15 cellular contexts compared by ENCODE assay signal in genomic region chr5:168342985-168343384, GRCh38. TPM values are rescaled to one million over a fixed set of nuclear protein-coding genes. Genes with fewer than 3 reads are reported as not detected.
DNase-seq lines count a peak whose midpoint lies in the region; ATAC-seq and TF ChIP-seq lines count a peak whose summit lies in the region.
"Had no signal": no experiment of that assay in that cellular context is flagged by ENCODE, and none has a peak within 500 bp of the region (broad histone marks: within the 10 kb centered on the region; RNA-seq: fewer than 3 reads in every experiment).

No MANE protein-coding gene starts in this region.

- TF ChIP-seq CTCF in HCT116 (IDR thresholded peaks at IDR 0.05 in 2 of 3, conservative IDR thresholded peaks at IDR 0.05 in 1 of 3; ENCODE audit: borderline replicate concordance in 1 of 3, insufficient read depth in 1 of 3, low read depth in 2 of 3, low read length in 2 of 3) (no peak), endodermal cell (conservative IDR thresholded peaks at IDR 0.05) (no peak), progenitor cell of endocrine pancreas (IDR thresholded peaks at IDR 0.05; ENCODE audit: unreplicated experiment) (no peak), suprapubic skin (IDR thresholded peaks at IDR 0.05) (no peak)
- no peak for TF ChIP-seq CTCF in CD8-positive, alpha-beta T cell (IDR thresholded peaks at IDR 0.05)

- H3K27ac ChIP-seq in HCT116 (ENCODE audit: low read depth, low read length) (no peak overlapping the region), endodermal cell (ENCODE audit: low read depth, low read length) (no peak overlapping the region), suprapubic skin (no peak overlapping the region)
- no peak overlapping the region for H3K27ac ChIP-seq in CD8-positive, alpha-beta T cell (ENCODE audit: low read depth, low read length)
- H3K27ac ChIP-seq: BLaER1 had no signal

- CTCF ChIA-PET in HCT116 (lab: Charles Lee), result no interaction called here
- CTCF ChIA-PET in CD8-positive, alpha-beta T cell (lab: Charles Lee), result no interaction called here

- no peaks in the 10 kb centered on the region for H3K9me3 Mint-ChIP-seq in endodermal cell
- H3K9me3 Mint-ChIP-seq in progenitor cell of endocrine pancreas (ENCODE audit: low read depth), result no peaks in the 10 kb centered on the region
- no peaks in the 10 kb centered on the region for H3K9me3 Mint-ChIP-seq in CD8-positive, alpha-beta T cell
- H3K9me3 Mint-ChIP-seq: H9 had no signal

- H3K4me1 Mint-ChIP-seq in endodermal cell (peaks cover 33% of the 10 kb centered on the region), progenitor cell of endocrine pancreas (ENCODE audit: low read depth) (peaks cover 54% of the 10 kb centered on the region)
- no peaks in the 10 kb centered on the region for H3K4me1 Mint-ChIP-seq in CD8-positive, alpha-beta T cell (ENCODE audit: low read depth)
- H3K4me1 Mint-ChIP-seq: CD14-positive monocyte had no signal

- H3K4me3 Mint-ChIP-seq in endodermal cell, result no peak overlapping the region
- no peak overlapping the region for H3K4me3 Mint-ChIP-seq in progenitor cell of endocrine pancreas (ENCODE audit: low read depth)
- H3K4me3 Mint-ChIP-seq in CD8-positive, alpha-beta T cell, result no peak overlapping the region
- H3K4me3 Mint-ChIP-seq: CD14-positive monocyte; CD4-positive, alpha-beta memory T cell; H9 had no signal

- ATAC-seq in HCT116 (no peak), GM19455 (IDR thresholded peaks at IDR 0.05; ENCODE audit: unreplicated experiment) (no peak), GM18907 (IDR thresholded peaks at IDR 0.05; ENCODE audit: unreplicated experiment) (no peak)
- no peak for ATAC-seq in CD8-positive, alpha-beta T cell

- no peak for TF ChIP-seq EP300 in suprapubic skin (IDR thresholded peaks at IDR 0.05)

- intact Hi-C loops in HCT116 (cut with micrococcal nuclease), result no loop called here
- intact Hi-C loops in CD8-positive, alpha-beta T cell (cut with DNase I, micrococcal nuclease), result no loop called here

- H3K4me1 ChIP-seq in HCT116 (ENCODE audit: control insufficient read depth in 1 of 2, insufficient read depth in 2 of 2, low read length in 2 of 2) (peaks cover 26 to 68% of the 10 kb centered on the region in 2 experiments), endodermal cell (ENCODE audit: control insufficient read depth, insufficient read depth, low read length) (peaks cover 4% of the 10 kb centered on the region), suprapubic skin (peaks cover 13% of the 10 kb centered on the region)
- no peaks in the 10 kb centered on the region for H3K4me1 ChIP-seq in CD8-positive, alpha-beta T cell (ENCODE audit: insufficient read depth, low read length)
- H3K4me1 ChIP-seq: BLaER1 had no signal

- H3K9me3 ChIP-seq in HCT116 (ENCODE audit: control insufficient read depth in 1 of 2, insufficient read depth in 1 of 2, low read depth in 1 of 2, low read length in 2 of 2) (no peaks in the 10 kb centered on the region), endodermal cell (ENCODE audit: control insufficient read depth, low read length) (no peaks in the 10 kb centered on the region), suprapubic skin (no peaks in the 10 kb centered on the region)
- no peaks in the 10 kb centered on the region for H3K9me3 ChIP-seq in CD8-positive, alpha-beta T cell (ENCODE audit: low read length)
- H3K9me3 ChIP-seq: BLaER1 had no signal

- no TSS peak for BruUV-seq in HCT116 (replicated peaks; lab: Mats Ljungman, UMichigan)

- H3K36me3 Mint-ChIP-seq in endodermal cell (ENCODE audit: low read depth), result peaks cover 3% of the 10 kb centered on the region
- peaks cover 19% of the 10 kb centered on the region for H3K36me3 Mint-ChIP-seq in progenitor cell of endocrine pancreas (ENCODE audit: insufficient read depth)
- H3K36me3 Mint-ChIP-seq in CD8-positive, alpha-beta T cell, result no peaks in the 10 kb centered on the region
- H3K36me3 Mint-ChIP-seq: CD14-positive monocyte; CD4-positive, alpha-beta memory T cell had no signal

- no peak overlapping the region for H3K27ac Mint-ChIP-seq in endodermal cell
- peak overlapping the region; percentile 57 for H3K27ac Mint-ChIP-seq in progenitor cell of endocrine pancreas
- H3K27ac Mint-ChIP-seq in CD8-positive, alpha-beta T cell, result no peak overlapping the region
- H3K27ac Mint-ChIP-seq: CD4-positive, alpha-beta memory T cell had no signal

- peaks cover 7% of the 10 kb centered on the region; the same call in 1 of the 2 replicates for H4K20me1 ChIP-seq in HCT116 (ENCODE audit: insufficient read depth)
- H4K20me1 ChIP-seq: BLaER1 had no signal

- peaks cover 91% of the 10 kb centered on the region for H3K79me2 ChIP-seq in HCT116 (ENCODE audit: insufficient read depth, low read length)

- H3K27me3 ChIP-seq in HCT116 (ENCODE audit: insufficient read depth, low read length) (no peaks in the 10 kb centered on the region), endodermal cell (ENCODE audit: control insufficient read depth, insufficient read depth, low read length, poor library complexity, severe bottlenecking) (no peaks in the 10 kb centered on the region), suprapubic skin (no peaks in the 10 kb centered on the region)
- H3K27me3 ChIP-seq in CD8-positive, alpha-beta T cell (ENCODE audit: insufficient read depth, low read length), result no peaks in the 10 kb centered on the region
- H3K27me3 ChIP-seq: BLaER1 had no signal

- H2AFZ ChIP-seq in HCT116 (ENCODE audit: low read depth, low read length, poor library complexity, severe bottlenecking), result no peak overlapping the region

- peak overlapping the region; percentile 60 for H3K4me2 ChIP-seq in HCT116 (ENCODE audit: low read length)
- H3K4me2 ChIP-seq: BLaER1 had no signal

- H3K9me2 ChIP-seq in HCT116 (ENCODE audit: insufficient read depth), result no peaks in the 10 kb centered on the region

- no peak for DNase-seq in HCT116 (ENCODE audit: low read depth, low spot score)
- DNase-seq in RPMI7951 (ENCODE audit: low read depth), result peak; percentile 25
- DNase-seq in endodermal cell, result peak; percentile 8
- DNase-seq in progenitor cell of endocrine pancreas (ENCODE audit: low spot score, unreplicated experiment), result no peak
- DNase-seq in suprapubic skin (ENCODE audit: low spot score in 2 of 2), result no peak
- DNase-seq in CD8-positive, alpha-beta T cell, result no peak
- DNase-seq: 8988T; Calu3; CD4-positive, alpha-beta memory T cell; DMS79 treated with DMSO at 0.1 percent for 48 hours; H9 had no signal

- TF ChIP-seq RAD21 in HCT116 (IDR thresholded peaks at IDR 0.05; ENCODE audit: low read depth), result no peak

- TF ChIP-seq POLR2A in HCT116 (IDR thresholded peaks at IDR 0.05; ENCODE audit: borderline replicate concordance, extremely low read depth, insufficient read depth, insufficient read length) (no peak), suprapubic skin (IDR thresholded peaks at IDR 0.05) (no peak)

- WGBS in endodermal cell (ENCODE audit: insufficient coverage in 1 of 2, insufficient read length in 1 of 2), 2 experiments, result 94% methylated on average over 3 of the region's 3 CpGs
- WGBS in suprapubic skin, result 76% methylated on average over 3 of the region's 3 CpGs

- H3K4me3 ChIP-seq in HCT116 (replicated peaks in 1 of 2; ENCODE audit: low read depth in 1 of 2, low read length in 2 of 2) (no peak overlapping the region), endodermal cell (ENCODE audit: low read length) (no peak overlapping the region), suprapubic skin (no peak overlapping the region)
- H3K4me3 ChIP-seq in CD8-positive, alpha-beta T cell (ENCODE audit: low read depth, low read length), result no peak overlapping the region
- H3K4me3 ChIP-seq: BLaER1 had no signal

- H3K9ac ChIP-seq in HCT116 (ENCODE audit: low read length) (no peak overlapping the region), endodermal cell (ENCODE audit: extremely low read depth, low read length, poor library complexity, severe bottlenecking) (no peak overlapping the region)
- H3K9ac ChIP-seq: BLaER1 had no signal

- H3K27me3 Mint-ChIP-seq in endodermal cell (ENCODE audit: insufficient read depth) (no peaks in the 10 kb centered on the region), progenitor cell of endocrine pancreas (no peaks in the 10 kb centered on the region)
- H3K27me3 Mint-ChIP-seq in CD8-positive, alpha-beta T cell (ENCODE audit: low read depth), result peaks cover 10% of the 10 kb centered on the region
- H3K27me3 Mint-ChIP-seq: CD4-positive, alpha-beta memory T cell had no signal

- RAD21 ChIA-PET in HCT116 (lab: Charles Lee; ENCODE audit: low non-redundant PET in 1 of 2, low total read pairs in 2 of 2, uncharacterized antibody in 2 of 2, unreplicated experiment in 2 of 2), result no interaction called here

- POLR2A ChIA-PET in HCT116 (lab: Charles Lee), result no interaction called here
- POLR2A ChIA-PET in CD8-positive, alpha-beta T cell (lab: Charles Lee), result no interaction called here

- H3K36me3 ChIP-seq in HCT116 (ENCODE audit: control insufficient read depth in 1 of 2, insufficient read depth in 2 of 2, low read length in 2 of 2) (no peaks in the 10 kb centered on the region), endodermal cell (ENCODE audit: control insufficient read depth, insufficient read depth, low read length) (no peaks in the 10 kb centered on the region), suprapubic skin (no peaks in the 10 kb centered on the region)
- no peaks in the 10 kb centered on the region for H3K36me3 ChIP-seq in CD8-positive, alpha-beta T cell (ENCODE audit: insufficient read depth, low read length)
- H3K36me3 ChIP-seq: BLaER1 had no signal

TF ChIP-seq in HCT116, 20 proteins besides CTCF, POLR2A, EP300 and RAD21 (continues in another document):
- TF ChIP-seq, protein P1, sequence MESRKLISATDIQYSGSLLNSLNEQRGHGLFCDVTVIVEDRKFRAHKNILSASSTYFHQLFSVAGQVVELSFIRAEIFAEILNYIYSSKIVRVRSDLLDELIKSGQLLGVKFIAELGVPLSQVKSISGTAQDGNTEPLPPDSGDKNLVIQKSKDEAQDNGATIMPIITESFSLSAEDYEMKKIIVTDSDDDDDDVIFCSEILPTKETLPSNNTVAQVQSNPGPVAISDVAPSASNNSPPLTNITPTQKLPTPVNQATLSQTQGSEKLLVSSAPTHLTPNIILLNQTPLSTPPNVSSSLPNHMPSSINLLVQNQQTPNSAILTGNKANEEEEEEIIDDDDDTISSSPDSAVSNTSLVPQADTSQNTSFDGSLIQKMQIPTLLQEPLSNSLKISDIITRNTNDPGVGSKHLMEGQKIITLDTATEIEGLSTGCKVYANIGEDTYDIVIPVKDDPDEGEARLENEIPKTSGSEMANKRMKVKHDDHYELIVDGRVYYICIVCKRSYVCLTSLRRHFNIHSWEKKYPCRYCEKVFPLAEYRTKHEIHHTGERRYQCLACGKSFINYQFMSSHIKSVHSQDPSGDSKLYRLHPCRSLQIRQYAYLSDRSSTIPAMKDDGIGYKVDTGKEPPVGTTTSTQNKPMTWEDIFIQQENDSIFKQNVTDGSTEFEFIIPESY (IDR thresholded peaks at IDR 0.05; ENCODE audit: extremely low read depth, insufficient replicate concordance, low read length), result no peak
- TF ChIP-seq JUND (IDR thresholded peaks at IDR 0.05), result no peak

RNA-seq across cellular contexts. Expression of gene WWC1, which starts 51.5 kb away (rescaled TPM):
- total RNA-seq in HCT116 (2021; ENCODE audit: unreplicated experiment) (52.6 TPM), endodermal cell (10 to 100 TPM; 18.4 to 20.3 TPM), progenitor cell of endocrine pancreas (62.3 and 70.3 TPM in 2 replicates), suprapubic skin (10 to 100 TPM; 28.3 to 38.3 (median 31.6) TPM)
- polyA plus RNA-seq in HCT116 (2012), result 38.6 and 39.3 TPM in 2 replicates
- 0.10 and 0.24 TPM in 2 replicates for total RNA-seq in RPMI7951 (2014; rRNA removed; shearing (Covaris generic))
- polyA plus RNA-seq in endodermal cell (2013, experiment 1 of 2), result 27.5 TPM
- polyA plus RNA-seq in endodermal cell (2013, experiment 2 of 2), result 22.0 TPM
- total RNA-seq in CD8-positive, alpha-beta T cell, result not detected
- polyA plus RNA-seq: CD14-positive monocyte had no signal

Comparison
In these comparisons a context has a peak if more than half of its experiments do, and no peak if none do; other contexts are left out.
1. DNase-seq: peak in RPMI7951 (single experiment) and endodermal cell (single experiment); none in HCT116 (single experiment), progenitor cell of endocrine pancreas (single experiment), suprapubic skin (0 of 2) and CD8-positive, alpha-beta T cell (0 of 7).
2. RNA of gene WWC1, which starts 51.5 kb away (total RNA-seq): 62.3 to 70.3 TPM in progenitor cell of endocrine pancreas, 52.6 TPM in HCT116 (single experiment), 28.3 to 38.3 TPM in suprapubic skin and 18.4 to 20.3 TPM in endodermal cell; 0.10 to 0.24 TPM in RPMI7951 and not detected in CD8-positive, alpha-beta T cell; every median in the first group is over 10 times any median in the second.